ENCODE assay signal across 22 cellular contexts in the genomic region with DNA sequence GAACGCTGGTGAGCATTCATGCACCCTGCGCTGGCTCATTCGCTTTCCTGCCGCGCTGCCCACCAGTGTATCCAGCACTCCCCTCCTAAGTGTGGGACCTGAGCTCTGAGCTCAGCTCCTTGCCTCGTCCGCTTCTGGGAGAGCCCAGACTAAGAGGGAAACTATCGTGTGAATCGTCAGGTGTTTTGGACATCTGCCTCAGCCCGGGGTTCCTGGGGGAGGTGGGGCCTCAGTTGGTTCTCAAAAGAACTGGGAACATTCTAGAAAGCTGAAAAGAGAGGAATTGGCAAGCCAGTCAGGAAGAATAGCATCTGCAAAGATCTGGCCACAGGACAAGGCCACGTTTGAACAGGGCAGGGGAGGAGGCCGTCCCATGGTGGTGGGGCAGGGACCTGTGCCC.
DNase-seq lines count a peak whose midpoint lies in the region; ATAC-seq and TF ChIP-seq lines count a peak whose summit lies in the region.
"Had no signal": no experiment of that assay in that cellular context is flagged by ENCODE, and none has a peak within 500 bp of the region (broad histone marks: within the 10 kb centered on the region; RNA-seq: fewer than 3 reads in every experiment).

No MANE protein-coding gene starts in this region.

- POLR2A ChIA-PET in A673 (lab: Charles Lee; ENCODE audit: low non-redundant PET) = no interaction called here

- H3K27me3 ChIP-seq in body of pancreas = no peaks in the 10 kb centered on the region
- no peaks in the 10 kb centered on the region for H3K27me3 ChIP-seq in A673 (replicated peaks; ENCODE audit: insufficient read depth, low read depth, low read length, poor library complexity)

- DNase-seq in Right ventricle myocardium superior (peak; percentile 27), Right ventricle myocardium inferior (ENCODE audit: missing footprints) (no peak), body of pancreas (peak; percentile 87 to 93 (median 90)), A673 (ENCODE audit: low spot score) (no peak)
- no peak for DNase-seq in stimulated activated naive B cell treated with anti-CD40 and anti-IgM and Interleukin-4, amounts not matched to agents 10 μg/mL and 1 μg/mL and 100 μg/mL, for 72 hours
- DNase-seq in activated CD8-positive, alpha-beta memory T cell treated with anti-CD3 and anti-CD28 coated beads for 24 hours = no peak
- DNase-seq in stimulated activated naive CD4-positive, alpha-beta T cell treated with Interleukin-2 at 50 U/mL for 16 hours (lab: John Stamatoyannopoulos, UW) = no peak
- DNase-seq: C1 segment of cervical spinal cord; CD4-positive, CD25-positive, alpha-beta regulatory T cell; CD8-positive, alpha-beta memory T cell; COR-L47; DMS 273 treated with DMSO at 0.1 percent for 48 hours; DMS53; DND-41; EL had no signal

- peaks cover 8% of the 10 kb centered on the region for H3K27me3 Mint-ChIP-seq in nephron (ENCODE audit: low read depth)
- H3K27me3 Mint-ChIP-seq in stimulated activated naive B cell treated with anti-CD40 and anti-IgM and Interleukin-4, amounts not matched to agents 10 μg/mL and 1 μg/mL and 100 μg/mL, for 72 hours = no peaks in the 10 kb centered on the region
- H3K27me3 Mint-ChIP-seq: CD4-positive, CD25-positive, alpha-beta regulatory T cell; IgD-negative memory B cell had no signal

- no peak overlapping the region for H3K4me3 ChIP-seq in body of pancreas
- no peak overlapping the region for H3K4me3 ChIP-seq in A673 (ENCODE audit: low read depth, low read length, poor library complexity, severe bottlenecking)
- H3K4me3 ChIP-seq: A549, GM12878, HAP-1 had no signal

- H3K36me3 ChIP-seq in body of pancreas (replicated peaks in 1 of 2; ENCODE audit: insufficient read depth in 1 of 2, low read depth in 2 of 2) (no peaks in the 10 kb centered on the region), A673 (ENCODE audit: insufficient read depth, low read length, poor library complexity, severe bottlenecking) (no peaks in the 10 kb centered on the region)
- H3K36me3 ChIP-seq: HAP-1 had no signal

- H3K9me3 ChIP-seq in body of pancreas (no peaks in the 10 kb centered on the region), A673 (ENCODE audit: low read depth, low read length, poor library complexity, severe bottlenecking) (no peaks in the 10 kb centered on the region)
- H3K9me3 ChIP-seq: A549, HAP-1 had no signal

- WGBS in body of pancreas, 2 donors = 34 to 37% methylated on average over 11 to 12 of the region's 12 CpGs

- H3K36me3 Mint-ChIP-seq in nephron (ENCODE audit: low read depth) = no peaks in the 10 kb centered on the region
- no peaks in the 10 kb centered on the region for H3K36me3 Mint-ChIP-seq in stimulated activated naive B cell treated with anti-CD40 and anti-IgM and Interleukin-4, amounts not matched to agents 10 μg/mL and 1 μg/mL and 100 μg/mL, for 72 hours
- H3K36me3 Mint-ChIP-seq: CD4-positive, CD25-positive, alpha-beta regulatory T cell; CD8-positive, alpha-beta memory T cell had no signal

- TF ChIP-seq CTCF in body of pancreas (IDR thresholded peaks at IDR 0.05) = no peak
- TF ChIP-seq CTCF in nephron (IDR thresholded peaks at IDR 0.05; ENCODE audit: unreplicated experiment in 3 of 3) = no peak
- TF ChIP-seq CTCF in A673 (conservative IDR thresholded peaks at IDR 0.05; ENCODE audit: low read depth, low read length) = no peak

- CTCF ChIA-PET in A673 (lab: Charles Lee) = no interaction called here

- peak overlapping the region; percentile 19 to 64 (median 64) for H3K27ac Mint-ChIP-seq in nephron
- H3K27ac Mint-ChIP-seq in stimulated activated naive B cell treated with anti-CD40 and anti-IgM and Interleukin-4, amounts not matched to agents 10 μg/mL and 1 μg/mL and 100 μg/mL, for 72 hours = peak overlapping the region; percentile 59
- H3K27ac Mint-ChIP-seq: CD8-positive, alpha-beta memory T cell; IgD-negative memory B cell had no signal

- peak; percentile 27 to 58 (median 44) for TF ChIP-seq POLR2A in body of pancreas (IDR thresholded peaks at IDR 0.05)

- peaks cover 74% of the 10 kb centered on the region for H3K4me1 Mint-ChIP-seq in nephron
- peaks cover 21% of the 10 kb centered on the region in 2 donors for H3K4me1 Mint-ChIP-seq in stimulated activated naive B cell treated with anti-CD40 and anti-IgM and Interleukin-4, amounts not matched to agents 10 μg/mL and 1 μg/mL and 100 μg/mL, for 72 hours
- H3K4me1 Mint-ChIP-seq: IgD-negative memory B cell had no signal

- no peaks in the 10 kb centered on the region for H3K9me3 Mint-ChIP-seq in nephron
- no peaks in the 10 kb centered on the region for H3K9me3 Mint-ChIP-seq in stimulated activated naive B cell treated with anti-CD40 and anti-IgM and Interleukin-4, amounts not matched to agents 10 μg/mL and 1 μg/mL and 100 μg/mL, for 72 hours
- H3K9me3 Mint-ChIP-seq: CD8-positive, alpha-beta memory T cell; IgD-negative memory B cell had no signal

- ATAC-seq in Right ventricle myocardium superior (ENCODE audit: poor library complexity) (no peak), Right ventricle myocardium inferior (no peak), body of pancreas (peak; percentile 58)
- ATAC-seq in stimulated activated naive B cell treated with anti-CD40 and anti-IgM and Interleukin-4, amounts not matched to agents 10 μg/mL and 1 μg/mL and 100 μg/mL, for 72 hours (replicated peaks) = no peak
- ATAC-seq: GM12878 had no signal

- no TSS peak for BruUV-seq in A673 (replicated peaks; lab: Mats Ljungman, UMichigan)

- H3K4me1 ChIP-seq in body of pancreas (peaks cover 67% of the 10 kb centered on the region), A673 (ENCODE audit: insufficient read depth, low read length, poor library complexity, severe bottlenecking) (peaks cover 23% of the 10 kb centered on the region)

- H3K4me3 Mint-ChIP-seq in nephron = no peak overlapping the region
- H3K4me3 Mint-ChIP-seq in stimulated activated naive B cell treated with anti-CD40 and anti-IgM and Interleukin-4, amounts not matched to agents 10 μg/mL and 1 μg/mL and 100 μg/mL, for 72 hours = no peak overlapping the region
- H3K4me3 Mint-ChIP-seq: CD4-positive, CD25-positive, alpha-beta regulatory T cell; CD8-positive, alpha-beta memory T cell; IgD-negative memory B cell had no signal

- H3K27ac ChIP-seq in body of pancreas (peak overlapping the region; percentile 87 to 97 (median 93)), A673 (ENCODE audit: low read depth, low read length, poor library complexity, severe bottlenecking) (no peak overlapping the region)
- H3K27ac ChIP-seq: 22Rv1, A549, HL-60 had no signal

- intact Hi-C loops in Right ventricle myocardium superior (cut with DNase I) = no loop called here
- intact Hi-C loops in Right ventricle myocardium inferior (cut with DNase I) = no loop called here
- intact Hi-C loops in body of pancreas (cut with DNase I) = no loop called here
- intact Hi-C loops in A673 (cut with micrococcal nuclease; ENCODE audit: unreplicated experiment) = no loop called here

Comparison
In these comparisons a context has a peak if more than half of its experiments do, and no peak if none do; other contexts are left out.
1. DNase-seq: peak in Right ventricle myocardium superior (single experiment) and body of pancreas (4 of 4); none in Right ventricle myocardium inferior (single experiment), stimulated activated naive B cell treated with anti-CD40 and anti-IgM and Interleukin-4, amounts not matched to agents 10 μg/mL and 1 μg/mL and 100 μg/mL, for 72 hours (single experiment), activated CD8-positive, alpha-beta memory T cell treated with anti-CD3 and anti-CD28 coated beads for 24 hours (single experiment), A673 (single experiment) and stimulated activated naive CD4-positive, alpha-beta T cell treated with Interleukin-2 at 50 U/mL for 16 hours (single experiment).